ENCODE assay signal across 8 cellular contexts in genomic region chr10:45726703-45727420, GRCh38. TPM values are rescaled to one million over a fixed set of nuclear protein-coding genes. Genes with fewer than 3 reads are reported as not detected.
DNase-seq lines count a peak whose midpoint lies in the region; ATAC-seq and TF ChIP-seq lines count a peak whose summit lies in the region.
"Not testable (repeated sequence)": the region's sequence is repeated elsewhere in the genome, so short reads cannot be mapped to it uniquely, and the experiment has no call there.

TSS of gene WASHC2C (plus strand) at chr10:45727266. CDS start at chr10:45727318, 52 bp downstream.

- not testable (repeated sequence) for H3K27me3 ChIP-seq in transverse colon

- DNase-seq in NCI-H1694 treated with DMSO at 0.1 percent for 48 hours (lab: John Stamatoyannopoulos, UW), result peak; percentile 37
- DNase-seq in T-helper 2 cell treated with Interferon-gamma antibody and Interleukin-4, amounts not matched to agents 5 μg/mL and 100 μg/mL, for 36 hours (ENCODE audit: low spot score), result peak; percentile 94
- peak; percentile 92 for DNase-seq in left cardiac atrium
- peak; percentile 82 to 99 (median 92) for DNase-seq in posterior cingulate gyrus
- DNase-seq in transverse colon, result peak; percentile 95

- TF ChIP-seq POLR2A in transverse colon (IDR thresholded peaks at IDR 0.05), result peak; percentile 77

- not testable (repeated sequence) for TF ChIP-seq CTCF in transverse colon (IDR thresholded peaks at IDR 0.05)

- H3K4me3 Mint-ChIP-seq in T-helper 2 cell treated with Interferon-gamma antibody and Interleukin-4, amounts not matched to agents 5 μg/mL and 100 μg/mL, for 36 hours, result peak within 1 kb of the TSS; percentile 85

- H3K27ac ChIP-seq in angular gyrus (ENCODE audit: low read depth, low read length) (peak within 1 kb of the TSS; percentile 88), transverse colon (peak within 1 kb of the TSS; percentile 87 to 95 (median 90))

- peak within 1 kb of the TSS; percentile 84 for H3K27ac Mint-ChIP-seq in T-helper 2 cell treated with Interferon-gamma antibody and Interleukin-4, amounts not matched to agents 5 μg/mL and 100 μg/mL, for 36 hours

- not testable (repeated sequence) for H3K9me3 ChIP-seq in transverse colon

- not testable (repeated sequence) for TF ChIP-seq EP300 in transverse colon (IDR thresholded peaks at IDR 0.05; ENCODE audit: low read depth)

- in situ Hi-C loops in transverse colon (cut with MboI; ENCODE audit: low pct_ligation_motif_present in 1 of 4, low pct_unique_long_range_greater_than_20kb in 1 of 4, low sequenced_read_pairs in 3 of 4), result not testable (repeated sequence)

- WGBS in transverse colon (ENCODE audit: low coverage in 1 of 2), 2 donors, result 0% methylated on average over 21 of the region's 49 CpGs; no CpG with 5 or more reads in 1 of the 2 donors

- not testable (repeated sequence) for H3K36me3 Mint-ChIP-seq in T-helper 2 cell treated with Interferon-gamma antibody and Interleukin-4, amounts not matched to agents 5 μg/mL and 100 μg/mL, for 36 hours (ENCODE audit: low read depth)

- not testable (repeated sequence) for H3K9me3 Mint-ChIP-seq in T-helper 2 cell treated with Interferon-gamma antibody and Interleukin-4, amounts not matched to agents 5 μg/mL and 100 μg/mL, for 36 hours

- H3K4me3 ChIP-seq in transverse colon, result peak within 1 kb of the TSS; percentile 65 to 100 (median 94)

- peaks cover 0 to 19% (median 3%) of the 10 kb centered on the region in 4 donors for H3K4me1 ChIP-seq in transverse colon

- not testable (repeated sequence) for H3K36me3 ChIP-seq in transverse colon

- ATAC-seq in GM18499 (IDR thresholded peaks at IDR 0.05; ENCODE audit: insufficient read depth, unreplicated experiment) (peak; percentile 92), HG02884 (IDR thresholded peaks at IDR 0.05; ENCODE audit: unreplicated experiment) (peak; percentile 95), left cardiac atrium (peak; percentile 97 to 99)

- H3K4me1 Mint-ChIP-seq in T-helper 2 cell treated with Interferon-gamma antibody and Interleukin-4, amounts not matched to agents 5 μg/mL and 100 μg/mL, for 36 hours (ENCODE audit: low read depth), result not testable (repeated sequence)

- intact Hi-C loops in left cardiac atrium (cut with DNase I); posterior cingulate gyrus (cut with DNase I); transverse colon (cut with DNase I; ENCODE audit: low total_unique reads): not testable (repeated sequence)

- not testable (repeated sequence) for H3K27me3 Mint-ChIP-seq in T-helper 2 cell treated with Interferon-gamma antibody and Interleukin-4, amounts not matched to agents 5 μg/mL and 100 μg/mL, for 36 hours (ENCODE audit: low read depth)

RNA-seq across cellular contexts. Expression of gene WASHC2C, which starts in this region (rescaled TPM):
- 10 to 100 TPM; 34.6 to 46.2 TPM for total RNA-seq in left cardiac atrium
- 100 to 1,000 TPM in 1 of 4 donors, 10 to 100 TPM in 3; 62.7 to 126 (median 81.6) TPM for total RNA-seq in transverse colon

Comparison
In these comparisons a context has a peak if more than half of its experiments do, and no peak if none do; other contexts are left out.
1. Peak in every context shown above with its lines: DNase-seq, ATAC-seq, H3K4me3 ChIP-seq and H3K27ac ChIP-seq.
2. DNase-seq: peak in every context shown above with its lines; median percentile 95 in transverse colon; 94 in T-helper 2 cell treated with Interferon-gamma antibody and Interleukin-4, amounts not matched to agents 5 μg/mL and 100 μg/mL, for 36 hours; 92 in left cardiac atrium; 92 in posterior cingulate gyrus; 37 in NCI-H1694 treated with DMSO at 0.1 percent for 48 hours.